ENCODE assay signal across 8 cellular contexts in genomic region chr14:50230601-50231474, GRCh38. TPM values are rescaled to one million over a fixed set of nuclear protein-coding genes. Genes with fewer than 3 reads are reported as not detected.
DNase-seq lines count a peak whose midpoint lies in the region; ATAC-seq and TF ChIP-seq lines count a peak whose summit lies in the region.

No MANE protein-coding gene starts in this region.

- H3K4me1 ChIP-seq in GM23248 (ENCODE audit: insufficient read depth) (peaks cover 16% of the 10 kb centered on the region), KMS-11 (ENCODE audit: low read depth, poor library complexity, severe bottlenecking) (peaks cover 15% of the 10 kb centered on the region), iPS-15b (ENCODE audit: control insufficient read depth, insufficient read depth, low read length) (peaks cover 7% of the 10 kb centered on the region), gastrocnemius medialis (peaks cover 59 to 61% of the 10 kb centered on the region in 2 donors)

- H3K4me2 ChIP-seq in GM23248 (ENCODE audit: unreplicated experiment) = peak overlapping the region; percentile 98
- H3K4me2 ChIP-seq in KMS-11 = peak overlapping the region; percentile 50

- H3K36me3 ChIP-seq in GM23248 (ENCODE audit: low read depth) (no peaks in the 10 kb centered on the region), KMS-11 (ENCODE audit: insufficient read depth) (no peaks in the 10 kb centered on the region), iPS-15b (ENCODE audit: control insufficient read depth, insufficient read depth, low read length) (no peaks in the 10 kb centered on the region), gastrocnemius medialis (no peaks in the 10 kb centered on the region)

- H3K27me3 Mint-ChIP-seq in T-helper 17 cell (no peaks in the 10 kb centered on the region), brain (peaks cover 6% of the 10 kb centered on the region)

- H3K4me3 ChIP-seq in GM23248 = peak overlapping the region; percentile 91
- no peak overlapping the region for H3K4me3 ChIP-seq in KMS-11 (IDR thresholded peaks at IDR 0.05; ENCODE audit: insufficient read depth, low read depth, low read length)
- peak overlapping the region; percentile 76 for H3K4me3 ChIP-seq in iPS-15b (ENCODE audit: low read depth, low read length)
- H3K4me3 ChIP-seq in gastrocnemius medialis = peak overlapping the region; percentile 74 to 88 (median 86)

- H3F3A ChIP-seq in GM23248 (ENCODE audit: insufficient read depth) = peaks cover 11% of the 10 kb centered on the region

- WGBS in GM23248 (ENCODE audit: low coverage in 1 of 2, low lambda C conversion rate in 2 of 2, missing lambda C conversion rate in 2 of 2), 2 experiments = 0 to 1% methylated on average over 46 to 50 of the region's 66 CpGs

- H3K9me3 Mint-ChIP-seq in brain = peaks cover 0 to 4% (median 4%) of the 10 kb centered on the region in 5 experiments

- H3K9me2 ChIP-seq in GM23248 (ENCODE audit: insufficient read depth) = no peaks in the 10 kb centered on the region

- H3K79me2 ChIP-seq in GM23248 (ENCODE audit: insufficient read depth) (peaks cover 49% of the 10 kb centered on the region), KMS-11 (ENCODE audit: insufficient read depth, low read depth) (peaks cover 26% of the 10 kb centered on the region; the same call in 1 of the 2 replicates)

- H3K36me3 Mint-ChIP-seq in T-helper 17 cell (ENCODE audit: low read depth) (no peaks in the 10 kb centered on the region), brain (peaks cover 19% of the 10 kb centered on the region)

- in situ Hi-C loops in GM23248 (cut with MboI) (no loop called here), gastrocnemius medialis (cut with MboI; ENCODE audit: low sequenced_read_pairs in 4 of 4) (loop anchor here in 1 of 4 donors (10.0 kb wide), 1 partner anchor 366 kb away; no protein-coding TSS in a partner anchor)

- H3K9ac ChIP-seq in GM23248 = peak overlapping the region; percentile 88
- H3K9ac ChIP-seq in KMS-11 = peak overlapping the region; percentile 49; the same call in 1 of the 2 replicates
- peak overlapping the region; percentile 39 for H3K9ac ChIP-seq in iPS-15b (ENCODE audit: low read depth, low read length)

- H3K27me3 ChIP-seq in GM23248 (replicated peaks; ENCODE audit: insufficient read depth) (no peaks in the 10 kb centered on the region), KMS-11 (ENCODE audit: insufficient read depth, low read depth) (no peaks in the 10 kb centered on the region), iPS-15b (ENCODE audit: control insufficient read depth, insufficient read depth, low read length) (peaks cover 4% of the 10 kb centered on the region), gastrocnemius medialis (no peaks in the 10 kb centered on the region)

- H4K20me1 ChIP-seq in GM23248 (ENCODE audit: insufficient read depth) (peaks cover 20% of the 10 kb centered on the region; the same call in 1 of the 2 replicates), KMS-11 (ENCODE audit: insufficient read depth) (no peaks in the 10 kb centered on the region)

- H3K4me3 Mint-ChIP-seq in T-helper 17 cell (peak overlapping the region; percentile 93), brain (peak overlapping the region; percentile 86 to 96 (median 89))

- peak overlapping the region; percentile 94 for H3K27ac ChIP-seq in GM23248
- H3K27ac ChIP-seq in KMS-11 = peak overlapping the region; percentile 24; the same call in 1 of the 2 replicates
- H3K27ac ChIP-seq in gastrocnemius medialis = peak overlapping the region; percentile 91 to 99 (median 97)

- TF ChIP-seq POLR2A in gastrocnemius medialis (IDR thresholded peaks at IDR 0.05) = no peak

- TF ChIP-seq CTCF in KMS-11 (conservative IDR thresholded peaks at IDR 0.05; ENCODE audit: low read depth, low read length) (no peak), brain (conservative IDR thresholded peaks at IDR 0.05) (no peak), gastrocnemius medialis (IDR thresholded peaks at IDR 0.05 in 4 of 5, conservative IDR thresholded peaks at IDR 0.05 in 1 of 5) (no peak)

- intact Hi-C loops in gastrocnemius medialis (cut with DNase I; ENCODE audit: low total_unique reads) = loop anchor here (2.0 to 10.0 kb wide), 7 partner anchors 82 to 436 kb away; partner anchors contain the start of genes ARF6, CDKL1, DMAC2L and L2HGDH

- DNase-seq in GM04503 (ENCODE audit: low read depth) = peak; percentile 27
- peak; percentile 74 for DNase-seq in GM23248
- DNase-seq in T-helper 17 cell = peak in 1 of 3 donors; percentile 5
- peak; percentile 38 to 58 for DNase-seq in gastrocnemius medialis
- no peak for DNase-seq in T1000 (lab: John Stamatoyannopoulos, UW)

- ATAC-seq in T-helper 17 cell (peak; percentile 8), gastrocnemius medialis (peak; percentile 61 to 64)

- H3K9me3 ChIP-seq in GM23248 (ENCODE audit: low read depth) (no peaks in the 10 kb centered on the region), T-helper 17 cell (ENCODE audit: control insufficient read depth, low read length, poor library complexity, severe bottlenecking) (no peaks in the 10 kb centered on the region), iPS-15b (ENCODE audit: control insufficient read depth, insufficient read depth, low read length) (no peaks in the 10 kb centered on the region), gastrocnemius medialis (no peaks in the 10 kb centered on the region)

- H2AFZ ChIP-seq in GM23248 (peak overlapping the region; percentile 68), KMS-11 (ENCODE audit: low read depth) (peak overlapping the region; percentile 59)

- H3K4me1 Mint-ChIP-seq in T-helper 17 cell = peaks cover 29% of the 10 kb centered on the region
- H3K4me1 Mint-ChIP-seq in brain = peaks cover 58% of the 10 kb centered on the region

- peak overlapping the region; percentile 92 for H3K27ac Mint-ChIP-seq in T-helper 17 cell
- peak overlapping the region; percentile 82 to 97 (median 89) for H3K27ac Mint-ChIP-seq in brain

RNA-seq across cellular contexts. Expression of gene SOS2, which starts 0.5 kb away (rescaled TPM):
- total RNA-seq in GM23248 (2014; rRNA removed; shearing (Covaris generic)) = 13.7 and 14.0 TPM in 2 replicates
- polyA plus RNA-seq in GM23248 (2016; fragmentation: Nextera tagmentation; extraction: Ambion mirVana) (2.6 and 3.2 TPM in 2 replicates), brain (ENCODE audit: insufficient read depth, low read depth, low replicate concordance) (15.3 TPM)
- total RNA-seq in T-helper 17 cell (10 to 100 TPM; 33.8 to 40.3 TPM), gastrocnemius medialis (10 to 100 TPM; 46.5 to 81.2 (median 52.3) TPM)

Comparison
In these comparisons a context has a peak if more than half of its experiments do, and no peak if none do; other contexts are left out.
1. H3K27ac ChIP-seq: peak in every context shown above with its lines; median percentile 97 in gastrocnemius medialis; 94 in GM23248; 24 in KMS-11.